Comparison of ENCODE assay signal across 1 cellular context in the genomic region with DNA sequence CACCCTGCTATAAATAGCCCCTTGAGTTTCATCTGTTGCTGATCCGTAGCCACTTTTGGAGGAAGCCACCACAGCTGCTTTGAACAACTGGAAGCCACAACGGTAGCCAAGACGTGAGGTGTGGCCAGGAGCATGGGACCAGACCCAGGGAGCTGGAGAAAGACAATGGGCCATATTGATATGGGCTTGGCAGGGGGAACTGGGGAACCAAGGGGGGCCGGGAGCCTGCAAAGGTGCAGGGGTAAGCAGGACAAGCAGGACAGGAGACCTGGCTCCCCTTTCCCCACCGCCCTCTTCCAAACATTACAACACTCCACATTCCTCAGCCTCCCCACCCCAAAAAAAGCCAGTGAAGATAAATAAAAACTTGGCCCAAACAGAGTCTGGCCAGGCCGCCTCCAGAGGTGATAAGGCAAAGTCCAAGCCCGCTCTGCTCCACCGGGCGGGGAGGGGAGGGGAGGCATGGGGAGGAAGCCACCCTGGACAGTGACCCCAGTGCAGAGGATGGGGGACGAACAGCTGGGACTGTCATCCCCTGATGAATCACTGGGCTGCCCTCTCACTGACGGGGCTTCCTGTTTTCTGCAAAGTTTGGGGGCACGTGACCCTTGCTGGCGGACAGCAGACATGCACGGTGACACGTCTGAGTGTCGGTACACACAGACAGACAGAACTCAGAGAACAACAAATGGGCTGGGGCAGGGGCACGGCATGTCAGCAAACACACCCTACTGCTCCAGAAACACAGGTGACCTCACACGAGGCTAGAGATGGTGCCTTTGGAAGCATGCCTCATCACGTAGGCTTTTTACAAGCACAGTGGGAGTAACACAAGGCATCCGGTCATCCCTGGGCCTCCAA.
TF ChIP-seq lines count a peak whose summit lies in the region.

No MANE protein-coding gene starts in this region.

TF ChIP-seq in HepG2, 621 proteins besides CTCF, POLR2A, EP300 and RAD21 (continued from another document and continues in another):
- TF ChIP-seq, protein P1, sequence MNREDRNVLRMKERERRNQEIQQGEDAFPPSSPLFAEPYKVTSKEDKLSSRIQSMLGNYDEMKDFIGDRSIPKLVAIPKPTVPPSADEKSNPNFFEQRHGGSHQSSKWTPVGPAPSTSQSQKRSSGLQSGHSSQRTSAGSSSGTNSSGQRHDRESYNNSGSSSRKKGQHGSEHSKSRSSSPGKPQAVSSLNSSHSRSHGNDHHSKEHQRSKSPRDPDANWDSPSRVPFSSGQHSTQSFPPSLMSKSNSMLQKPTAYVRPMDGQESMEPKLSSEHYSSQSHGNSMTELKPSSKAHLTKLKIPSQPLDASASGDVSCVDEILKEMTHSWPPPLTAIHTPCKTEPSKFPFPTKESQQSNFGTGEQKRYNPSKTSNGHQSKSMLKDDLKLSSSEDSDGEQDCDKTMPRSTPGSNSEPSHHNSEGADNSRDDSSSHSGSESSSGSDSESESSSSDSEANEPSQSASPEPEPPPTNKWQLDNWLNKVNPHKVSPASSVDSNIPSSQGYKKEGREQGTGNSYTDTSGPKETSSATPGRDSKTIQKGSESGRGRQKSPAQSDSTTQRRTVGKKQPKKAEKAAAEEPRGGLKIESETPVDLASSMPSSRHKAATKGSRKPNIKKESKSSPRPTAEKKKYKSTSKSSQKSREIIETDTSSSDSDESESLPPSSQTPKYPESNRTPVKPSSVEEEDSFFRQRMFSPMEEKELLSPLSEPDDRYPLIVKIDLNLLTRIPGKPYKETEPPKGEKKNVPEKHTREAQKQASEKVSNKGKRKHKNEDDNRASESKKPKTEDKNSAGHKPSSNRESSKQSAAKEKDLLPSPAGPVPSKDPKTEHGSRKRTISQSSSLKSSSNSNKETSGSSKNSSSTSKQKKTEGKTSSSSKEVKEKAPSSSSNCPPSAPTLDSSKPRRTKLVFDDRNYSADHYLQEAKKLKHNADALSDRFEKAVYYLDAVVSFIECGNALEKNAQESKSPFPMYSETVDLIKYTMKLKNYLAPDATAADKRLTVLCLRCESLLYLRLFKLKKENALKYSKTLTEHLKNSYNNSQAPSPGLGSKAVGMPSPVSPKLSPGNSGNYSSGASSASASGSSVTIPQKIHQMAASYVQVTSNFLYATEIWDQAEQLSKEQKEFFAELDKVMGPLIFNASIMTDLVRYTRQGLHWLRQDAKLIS (CRISPR knock-in tag; IDR thresholded peaks at IDR 0.05), result no peak; the same call in 1 of the 2 replicates
- TF ChIP-seq JUNB (CRISPR knock-in tag; IDR thresholded peaks at IDR 0.05; ENCODE audit: borderline replicate concordance), result no peak; the same call in 1 of the 2 replicates
- TF ChIP-seq, protein P2, sequence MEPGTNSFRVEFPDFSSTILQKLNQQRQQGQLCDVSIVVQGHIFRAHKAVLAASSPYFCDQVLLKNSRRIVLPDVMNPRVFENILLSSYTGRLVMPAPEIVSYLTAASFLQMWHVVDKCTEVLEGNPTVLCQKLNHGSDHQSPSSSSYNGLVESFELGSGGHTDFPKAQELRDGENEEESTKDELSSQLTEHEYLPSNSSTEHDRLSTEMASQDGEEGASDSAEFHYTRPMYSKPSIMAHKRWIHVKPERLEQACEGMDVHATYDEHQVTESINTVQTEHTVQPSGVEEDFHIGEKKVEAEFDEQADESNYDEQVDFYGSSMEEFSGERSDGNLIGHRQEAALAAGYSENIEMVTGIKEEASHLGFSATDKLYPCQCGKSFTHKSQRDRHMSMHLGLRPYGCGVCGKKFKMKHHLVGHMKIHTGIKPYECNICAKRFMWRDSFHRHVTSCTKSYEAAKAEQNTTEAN (CRISPR knock-in tag; conservative IDR thresholded peaks at IDR 0.05), result peak; percentile 96
- TF ChIP-seq, protein P3, sequence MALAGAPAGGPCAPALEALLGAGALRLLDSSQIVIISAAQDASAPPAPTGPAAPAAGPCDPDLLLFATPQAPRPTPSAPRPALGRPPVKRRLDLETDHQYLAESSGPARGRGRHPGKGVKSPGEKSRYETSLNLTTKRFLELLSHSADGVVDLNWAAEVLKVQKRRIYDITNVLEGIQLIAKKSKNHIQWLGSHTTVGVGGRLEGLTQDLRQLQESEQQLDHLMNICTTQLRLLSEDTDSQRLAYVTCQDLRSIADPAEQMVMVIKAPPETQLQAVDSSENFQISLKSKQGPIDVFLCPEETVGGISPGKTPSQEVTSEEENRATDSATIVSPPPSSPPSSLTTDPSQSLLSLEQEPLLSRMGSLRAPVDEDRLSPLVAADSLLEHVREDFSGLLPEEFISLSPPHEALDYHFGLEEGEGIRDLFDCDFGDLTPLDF (CRISPR knock-in tag; IDR thresholded peaks at IDR 0.05), result no peak; the same call in 1 of the 2 replicates
- TF ChIP-seq PHF8 (CRISPR knock-in tag; IDR thresholded peaks at IDR 0.05), result peak; percentile 61; the same call in 1 of the 2 replicates
- TF ChIP-seq, protein P4, sequence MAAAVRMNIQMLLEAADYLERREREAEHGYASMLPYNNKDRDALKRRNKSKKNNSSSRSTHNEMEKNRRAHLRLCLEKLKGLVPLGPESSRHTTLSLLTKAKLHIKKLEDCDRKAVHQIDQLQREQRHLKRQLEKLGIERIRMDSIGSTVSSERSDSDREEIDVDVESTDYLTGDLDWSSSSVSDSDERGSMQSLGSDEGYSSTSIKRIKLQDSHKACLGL (CRISPR knock-in tag; IDR thresholded peaks at IDR 0.05), result peak; percentile 85
- 0 out of 2 replicates have a peak, but pooled peaks have one; percentile 40 for TF ChIP-seq CENPT (CRISPR knock-in tag; IDR thresholded peaks at IDR 0.05; ENCODE audit: low read depth)
- peak; percentile 78; the same call in 1 of the 2 replicates for TF ChIP-seq BRCA1 (CRISPR knock-in tag; IDR thresholded peaks at IDR 0.05)
- peak; percentile 66; the same call in 1 of the 2 replicates for TF ChIP-seq ZNF724P (CRISPR knock-in tag; IDR thresholded peaks at IDR 0.05; ENCODE audit: borderline replicate concordance)
- TF ChIP-seq SMAD3 (CRISPR knock-in tag; IDR thresholded peaks at IDR 0.05), result peak; percentile 96
- no peak for TF ChIP-seq ZNF446 (CRISPR knock-in tag; IDR thresholded peaks at IDR 0.05)
- 0 out of 2 replicates have a peak, but pooled peaks have one; percentile 60 for TF ChIP-seq ZNF253 (CRISPR knock-in tag; IDR thresholded peaks at IDR 0.05; ENCODE audit: borderline replicate concordance)
- no peak for TF ChIP-seq ZNF24 (IDR thresholded peaks at IDR 0.05)
- TF ChIP-seq ZFX (CRISPR knock-in tag; IDR thresholded peaks at IDR 0.05; ENCODE audit: low read depth), result peak; percentile 79; the same call in 1 of the 2 replicates
- no peak for TF ChIP-seq ADNP (CRISPR knock-in tag; IDR thresholded peaks at IDR 0.05)
- no peak for TF ChIP-seq ZNF883 (CRISPR knock-in tag; IDR thresholded peaks at IDR 0.05; ENCODE audit: not compliant biosample characterization)
- TF ChIP-seq, protein P5, sequence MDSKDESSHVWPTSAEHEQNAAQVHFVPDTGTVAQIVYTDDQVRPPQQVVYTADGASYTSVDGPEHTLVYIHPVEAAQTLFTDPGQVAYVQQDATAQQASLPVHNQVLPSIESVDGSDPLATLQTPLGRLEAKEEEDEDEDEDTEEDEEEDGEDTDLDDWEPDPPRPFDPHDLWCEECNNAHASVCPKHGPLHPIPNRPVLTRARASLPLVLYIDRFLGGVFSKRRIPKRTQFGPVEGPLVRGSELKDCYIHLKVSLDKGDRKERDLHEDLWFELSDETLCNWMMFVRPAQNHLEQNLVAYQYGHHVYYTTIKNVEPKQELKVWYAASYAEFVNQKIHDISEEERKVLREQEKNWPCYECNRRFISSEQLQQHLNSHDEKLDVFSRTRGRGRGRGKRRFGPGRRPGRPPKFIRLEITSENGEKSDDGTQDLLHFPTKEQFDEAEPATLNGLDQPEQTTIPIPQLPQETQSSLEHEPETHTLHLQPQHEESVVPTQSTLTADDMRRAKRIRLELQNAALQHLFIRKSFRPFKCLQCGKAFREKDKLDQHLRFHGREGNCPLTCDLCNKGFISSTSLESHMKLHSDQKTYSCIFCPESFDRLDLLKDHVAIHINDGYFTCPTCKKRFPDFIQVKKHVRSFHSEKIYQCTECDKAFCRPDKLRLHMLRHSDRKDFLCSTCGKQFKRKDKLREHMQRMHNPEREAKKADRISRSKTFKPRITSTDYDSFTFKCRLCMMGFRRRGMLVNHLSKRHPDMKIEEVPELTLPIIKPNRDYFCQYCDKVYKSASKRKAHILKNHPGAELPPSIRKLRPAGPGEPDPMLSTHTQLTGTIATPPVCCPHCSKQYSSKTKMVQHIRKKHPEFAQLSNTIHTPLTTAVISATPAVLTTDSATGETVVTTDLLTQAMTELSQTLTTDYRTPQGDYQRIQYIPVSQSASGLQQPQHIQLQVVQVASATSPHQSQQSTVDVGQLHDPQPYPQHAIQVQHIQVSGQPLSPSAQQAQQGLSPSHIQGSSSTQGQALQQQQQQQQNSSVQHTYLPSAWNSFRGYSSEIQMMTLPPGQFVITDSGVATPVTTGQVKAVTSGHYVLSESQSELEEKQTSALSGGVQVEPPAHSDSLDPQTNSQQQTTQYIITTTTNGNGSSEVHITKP (CRISPR knock-in tag; IDR thresholded peaks at IDR 0.05; ENCODE audit: low read depth), result peak; percentile 90; the same call in 1 of the 2 replicates
- TF ChIP-seq TOE1 (CRISPR knock-in tag; IDR thresholded peaks at IDR 0.05), result peak; percentile 33; the same call in 1 of the 2 replicates
- TF ChIP-seq LCORL (IDR thresholded peaks at IDR 0.05), result peak; percentile 95
- TF ChIP-seq LCORL (CRISPR knock-in tag; IDR thresholded peaks at IDR 0.05), result peak; percentile 100
- peak; percentile 84 for TF ChIP-seq ETV6 (CRISPR knock-in tag; conservative IDR thresholded peaks at IDR 0.05)
- peak; percentile 94 for TF ChIP-seq NR2F6 (IDR thresholded peaks at IDR 0.05)
- TF ChIP-seq NR2F6 (CRISPR knock-in tag; IDR thresholded peaks at IDR 0.05), result peak; percentile 98
- no peak for TF ChIP-seq NFATC3 (CRISPR knock-in tag; IDR thresholded peaks at IDR 0.05)
- 0 out of 2 replicates have a peak, but pooled peaks have one; percentile 17 for TF ChIP-seq GLI4 (CRISPR knock-in tag; IDR thresholded peaks at IDR 0.05; ENCODE audit: borderline replicate concordance)
- TF ChIP-seq, protein P6, sequence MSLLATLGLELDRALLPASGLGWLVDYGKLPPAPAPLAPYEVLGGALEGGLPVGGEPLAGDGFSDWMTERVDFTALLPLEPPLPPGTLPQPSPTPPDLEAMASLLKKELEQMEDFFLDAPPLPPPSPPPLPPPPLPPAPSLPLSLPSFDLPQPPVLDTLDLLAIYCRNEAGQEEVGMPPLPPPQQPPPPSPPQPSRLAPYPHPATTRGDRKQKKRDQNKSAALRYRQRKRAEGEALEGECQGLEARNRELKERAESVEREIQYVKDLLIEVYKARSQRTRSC (CRISPR knock-in tag; IDR thresholded peaks at IDR 0.05; ENCODE audit: low read depth), result peak; percentile 77; the same call in 1 of the 2 replicates
- TF ChIP-seq STAT5B (CRISPR knock-in tag; IDR thresholded peaks at IDR 0.05), result peak; percentile 92
- peak; percentile 91 for TF ChIP-seq ISL2 (CRISPR knock-in tag; IDR thresholded peaks at IDR 0.05)
- peak; percentile 88 for TF ChIP-seq THAP11 (CRISPR knock-in tag; IDR thresholded peaks at IDR 0.05)
- TF ChIP-seq ZNF335 (CRISPR knock-in tag; IDR thresholded peaks at IDR 0.05), result peak; percentile 84; the same call in 1 of the 2 replicates
- TF ChIP-seq RELA (CRISPR knock-in tag; IDR thresholded peaks at IDR 0.05), result 0 out of 2 replicates have a peak, but pooled peaks have one; percentile 70
- TF ChIP-seq ZNF878 (CRISPR knock-in tag; IDR thresholded peaks at IDR 0.05), result peak; percentile 97
- peak; percentile 21; the same call in 1 of the 2 replicates for TF ChIP-seq ZNF33B (CRISPR knock-in tag; IDR thresholded peaks at IDR 0.05)
- TF ChIP-seq, protein P7, sequence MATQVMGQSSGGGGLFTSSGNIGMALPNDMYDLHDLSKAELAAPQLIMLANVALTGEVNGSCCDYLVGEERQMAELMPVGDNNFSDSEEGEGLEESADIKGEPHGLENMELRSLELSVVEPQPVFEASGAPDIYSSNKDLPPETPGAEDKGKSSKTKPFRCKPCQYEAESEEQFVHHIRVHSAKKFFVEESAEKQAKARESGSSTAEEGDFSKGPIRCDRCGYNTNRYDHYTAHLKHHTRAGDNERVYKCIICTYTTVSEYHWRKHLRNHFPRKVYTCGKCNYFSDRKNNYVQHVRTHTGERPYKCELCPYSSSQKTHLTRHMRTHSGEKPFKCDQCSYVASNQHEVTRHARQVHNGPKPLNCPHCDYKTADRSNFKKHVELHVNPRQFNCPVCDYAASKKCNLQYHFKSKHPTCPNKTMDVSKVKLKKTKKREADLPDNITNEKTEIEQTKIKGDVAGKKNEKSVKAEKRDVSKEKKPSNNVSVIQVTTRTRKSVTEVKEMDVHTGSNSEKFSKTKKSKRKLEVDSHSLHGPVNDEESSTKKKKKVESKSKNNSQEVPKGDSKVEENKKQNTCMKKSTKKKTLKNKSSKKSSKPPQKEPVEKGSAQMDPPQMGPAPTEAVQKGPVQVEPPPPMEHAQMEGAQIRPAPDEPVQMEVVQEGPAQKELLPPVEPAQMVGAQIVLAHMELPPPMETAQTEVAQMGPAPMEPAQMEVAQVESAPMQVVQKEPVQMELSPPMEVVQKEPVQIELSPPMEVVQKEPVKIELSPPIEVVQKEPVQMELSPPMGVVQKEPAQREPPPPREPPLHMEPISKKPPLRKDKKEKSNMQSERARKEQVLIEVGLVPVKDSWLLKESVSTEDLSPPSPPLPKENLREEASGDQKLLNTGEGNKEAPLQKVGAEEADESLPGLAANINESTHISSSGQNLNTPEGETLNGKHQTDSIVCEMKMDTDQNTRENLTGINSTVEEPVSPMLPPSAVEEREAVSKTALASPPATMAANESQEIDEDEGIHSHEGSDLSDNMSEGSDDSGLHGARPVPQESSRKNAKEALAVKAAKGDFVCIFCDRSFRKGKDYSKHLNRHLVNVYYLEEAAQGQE (IDR thresholded peaks at IDR 0.05; ENCODE audit: borderline replicate concordance in 1 of 2, low read depth in 1 of 2, low read length in 2 of 2), result peak in 1 of 2 experiments; percentile 88; a peak in 2 of 4 replicates
- peak; percentile 83; the same call in 1 of the 2 replicates for TF ChIP-seq ZNF264 (CRISPR knock-in tag; IDR thresholded peaks at IDR 0.05)
- TF ChIP-seq KLF12 (CRISPR knock-in tag; IDR thresholded peaks at IDR 0.05; ENCODE audit: borderline replicate concordance), result peak; percentile 35; the same call in 1 of the 2 replicates
- TF ChIP-seq KDM4B (CRISPR knock-in tag; IDR thresholded peaks at IDR 0.05), result peak; percentile 48; the same call in 1 of the 2 replicates
- TF ChIP-seq, protein P8, sequence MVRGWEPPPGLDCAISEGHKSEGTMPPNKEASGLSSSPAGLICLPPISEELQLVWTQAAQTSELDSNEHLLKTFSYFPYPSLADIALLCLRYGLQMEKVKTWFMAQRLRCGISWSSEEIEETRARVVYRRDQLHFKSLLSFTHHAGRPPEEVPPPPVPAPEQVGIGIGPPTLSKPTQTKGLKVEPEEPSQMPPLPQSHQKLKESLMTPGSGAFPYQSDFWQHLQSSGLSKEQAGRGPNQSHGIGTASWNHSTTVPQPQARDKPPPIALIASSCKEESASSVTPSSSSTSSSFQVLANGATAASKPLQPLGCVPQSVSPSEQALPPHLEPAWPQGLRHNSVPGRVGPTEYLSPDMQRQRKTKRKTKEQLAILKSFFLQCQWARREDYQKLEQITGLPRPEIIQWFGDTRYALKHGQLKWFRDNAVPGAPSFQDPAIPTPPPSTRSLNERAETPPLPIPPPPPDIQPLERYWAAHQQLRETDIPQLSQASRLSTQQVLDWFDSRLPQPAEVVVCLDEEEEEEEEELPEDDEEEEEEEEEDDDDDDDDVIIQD (CRISPR knock-in tag; IDR thresholded peaks at IDR 0.05; ENCODE audit: low read depth), result peak; percentile 78; the same call in 1 of the 2 replicates
- TF ChIP-seq ZFP36L2 (CRISPR knock-in tag; IDR thresholded peaks at IDR 0.05), result no peak
